ENCODE assay signal across 24 cellular contexts in the genomic region with DNA sequence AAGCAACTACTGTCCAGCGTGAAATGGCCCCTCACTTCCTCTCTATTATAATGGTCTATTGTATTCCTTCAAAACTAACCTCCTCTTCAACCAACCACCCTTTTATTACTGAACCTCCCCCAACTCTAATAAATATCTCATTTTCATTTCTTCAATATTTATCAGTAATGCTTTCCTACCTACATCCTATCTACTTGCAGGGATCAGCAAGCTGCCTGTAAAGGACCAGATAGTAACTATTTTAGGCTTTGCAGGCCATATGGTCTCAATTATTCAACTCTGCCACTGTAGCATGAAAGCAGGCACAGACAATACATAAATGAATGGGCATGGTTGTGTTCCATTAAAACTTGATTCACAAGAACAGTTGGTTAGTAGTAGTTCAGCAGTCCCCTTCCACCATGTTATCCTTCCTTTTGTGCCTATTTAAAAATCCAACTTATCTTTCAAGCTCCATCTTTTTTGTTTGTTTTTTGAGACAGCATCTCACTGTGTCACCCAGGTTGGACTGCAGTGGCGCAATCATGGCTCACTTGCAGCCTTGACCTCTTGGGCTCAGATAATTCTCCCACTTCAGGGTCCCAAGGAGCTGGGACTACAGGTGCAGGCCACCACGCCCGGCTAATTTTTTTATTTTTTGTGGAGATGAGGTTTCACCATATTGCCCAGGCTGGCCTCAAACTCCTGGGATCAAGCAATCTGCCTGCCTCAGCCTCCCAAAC. TPM values are rescaled to one million over a fixed set of nuclear protein-coding genes. Genes with fewer than 3 reads are reported as not detected.
DNase-seq lines count a peak whose midpoint lies in the region; ATAC-seq and TF ChIP-seq lines count a peak whose summit lies in the region.
"Had no signal": no experiment of that assay in that cellular context is flagged by ENCODE, and none has a peak within 500 bp of the region (broad histone marks: within the 10 kb centered on the region; RNA-seq: fewer than 3 reads in every experiment).

No MANE protein-coding gene starts in this region.

- no peaks in the 10 kb centered on the region for H3F3A ChIP-seq in PC-9 (ENCODE audit: insufficient read depth, low read depth)

- H3K4me3 Mint-ChIP-seq in activated naive CD8-positive, alpha-beta T cell treated with anti-CD3 and anti-CD28 coated beads for 36 hours = no peak overlapping the region
- no peak overlapping the region for H3K4me3 Mint-ChIP-seq in naive thymus-derived CD8-positive, alpha-beta T cell
- no peak overlapping the region for H3K4me3 Mint-ChIP-seq in chondrocyte (ENCODE audit: unreplicated experiment)
- H3K4me3 Mint-ChIP-seq: activated B cell treated with CpG ODN at 0.5 μM for 24 hours had no signal

- no peaks in the 10 kb centered on the region for H3K9me3 ChIP-seq in PC-9 (ENCODE audit: insufficient read depth, low read depth)
- H3K9me3 ChIP-seq: ascending aorta had no signal

- no peaks in the 10 kb centered on the region for H3K9me3 Mint-ChIP-seq in activated naive CD8-positive, alpha-beta T cell treated with anti-CD3 and anti-CD28 coated beads for 36 hours
- H3K9me3 Mint-ChIP-seq in naive thymus-derived CD8-positive, alpha-beta T cell = no peaks in the 10 kb centered on the region
- H3K9me3 Mint-ChIP-seq in chondrocyte (ENCODE audit: low read depth) = no peaks in the 10 kb centered on the region
- H3K9me3 Mint-ChIP-seq: activated B cell treated with CpG ODN at 0.5 μM for 24 hours had no signal

- no peak for ATAC-seq in naive thymus-derived CD8-positive, alpha-beta T cell
- ATAC-seq: Right ventricle myocardium inferior had no signal

- H3K4me1 ChIP-seq in PC-9 (replicated peaks; ENCODE audit: insufficient read depth) = no peaks in the 10 kb centered on the region

- peak overlapping the region; percentile 47 for H3K27ac Mint-ChIP-seq in activated naive CD8-positive, alpha-beta T cell treated with anti-CD3 and anti-CD28 coated beads for 36 hours
- peak overlapping the region in 8 of 10 donors; percentile 26 to 87 (median 59) for H3K27ac Mint-ChIP-seq in naive thymus-derived CD8-positive, alpha-beta T cell
- no peak overlapping the region for H3K27ac Mint-ChIP-seq in chondrocyte (ENCODE audit: unreplicated experiment)
- H3K27ac Mint-ChIP-seq: activated B cell treated with CpG ODN at 0.5 μM for 24 hours had no signal

- intact Hi-C loops in PC-9 (cut with micrococcal nuclease; ENCODE audit: unreplicated experiment) = no loop called here

- H3K4me2 ChIP-seq in PC-9 = no peak overlapping the region

- H4K20me1 ChIP-seq in PC-9 (ENCODE audit: insufficient read depth) = no peaks in the 10 kb centered on the region

- no peaks in the 10 kb centered on the region for H3K4me1 Mint-ChIP-seq in activated naive CD8-positive, alpha-beta T cell treated with anti-CD3 and anti-CD28 coated beads for 36 hours
- peaks cover 4 to 18% (median 7%) of the 10 kb centered on the region in 4 donors for H3K4me1 Mint-ChIP-seq in naive thymus-derived CD8-positive, alpha-beta T cell
- no peaks in the 10 kb centered on the region for H3K4me1 Mint-ChIP-seq in chondrocyte (ENCODE audit: low read depth)
- H3K4me1 Mint-ChIP-seq: activated B cell treated with CpG ODN at 0.5 μM for 24 hours had no signal

- H3K27ac ChIP-seq in PC-9 = no peak overlapping the region
- H3K27ac ChIP-seq: 22Rv1, ascending aorta had no signal

- H3K36me3 Mint-ChIP-seq in activated naive CD8-positive, alpha-beta T cell treated with anti-CD3 and anti-CD28 coated beads for 36 hours = peaks cover 20% of the 10 kb centered on the region
- peaks cover 7 to 47% (median 7%) of the 10 kb centered on the region in 3 donors for H3K36me3 Mint-ChIP-seq in naive thymus-derived CD8-positive, alpha-beta T cell
- peaks cover 12% of the 10 kb centered on the region for H3K36me3 Mint-ChIP-seq in chondrocyte (ENCODE audit: low read depth)

- no peaks in the 10 kb centered on the region for H3K27me3 ChIP-seq in PC-9 (ENCODE audit: insufficient read depth, low read depth)
- H3K27me3 ChIP-seq: ascending aorta had no signal

- H3K4me3 ChIP-seq in PC-9 = no peak overlapping the region
- H3K4me3 ChIP-seq: ascending aorta had no signal

- H3K36me3 ChIP-seq in PC-9 (ENCODE audit: low read depth) = peaks cover 12% of the 10 kb centered on the region; the same call in 1 of the 2 replicates

- no peaks in the 10 kb centered on the region for H3K27me3 Mint-ChIP-seq in activated naive CD8-positive, alpha-beta T cell treated with anti-CD3 and anti-CD28 coated beads for 36 hours
- no peaks in the 10 kb centered on the region for H3K27me3 Mint-ChIP-seq in naive thymus-derived CD8-positive, alpha-beta T cell
- no peaks in the 10 kb centered on the region for H3K27me3 Mint-ChIP-seq in chondrocyte (ENCODE audit: low read depth)
- H3K27me3 Mint-ChIP-seq: activated B cell treated with CpG ODN at 0.5 μM for 24 hours had no signal

- DNase-seq in NCI-H1694 treated with DMSO at 0.1 percent for 48 hours (lab: John Stamatoyannopoulos, UW) = peak; percentile 39
- no peak for DNase-seq in NCI-H1694 (lab: John Stamatoyannopoulos, UW)
- DNase-seq in EH (ENCODE audit: low read depth) = peak; percentile 52
- no peak for DNase-seq in activated naive CD8-positive, alpha-beta T cell treated with anti-CD3 and anti-CD28 coated beads for 36 hours
- no peak for DNase-seq in naive thymus-derived CD8-positive, alpha-beta T cell
- DNase-seq in PC-9 = no peak
- no peak for DNase-seq in chondrocyte (ENCODE audit: low spot score)
- DNase-seq in NK-92 (lab: John Stamatoyannopoulos, UW; ENCODE audit: unreplicated experiment) = no peak
- DNase-seq: activated B cell treated with CpG ODN at 0.5 μM for 24 hours; activated CD4-positive, alpha-beta T cell treated with anti-CD3 and anti-CD28 coated beads, Interleukin-2, amount 50 U/mL, for 48 hours; activated CD8-positive, alpha-beta memory T cell treated with anti-CD3 and anti-CD28 coated beads, Interleukin-2, amount 50 U/mL, for 48 hours; central memory CD4-positive, alpha-beta T cell; DND-41; H7; Kasumi-1; NCI-H2029; nucleus accumbens; OCI-M1; stimulated activated CD8-positive, alpha-beta memory T cell treated with anti-CD3 and anti-CD28 coated beads, Interleukin-4, amount 100 ng/mL, for 48 hours; substantia nigra; T1000 had no signal

- H3K9me2 ChIP-seq in PC-9 (ENCODE audit: insufficient read depth) = no peaks in the 10 kb centered on the region; the same call in 1 of the 2 replicates

- no peak overlapping the region for H2AFZ ChIP-seq in PC-9

- POLR2A ChIA-PET in naive thymus-derived CD8-positive, alpha-beta T cell (lab: Charles Lee) = no interaction called here
- POLR2A ChIA-PET in PC-9 (lab: Charles Lee; ENCODE audit: unreplicated experiment) = no interaction called here

- TF ChIP-seq CTCF in PC-9 (conservative IDR thresholded peaks at IDR 0.05) (no peak), chondrocyte (IDR thresholded peaks at IDR 0.05) (no peak)

- CTCF ChIA-PET in PC-9 (lab: Charles Lee) = interaction anchor here (0.6 kb wide), 2 partner anchors 311 kb away, joined by 3 to 14 read pairs; a partner anchor contains a TSS

- no peaks in the 10 kb centered on the region for H3K79me2 ChIP-seq in PC-9 (ENCODE audit: low read depth)

- BruUV-seq in PC-9 (replicated peaks; lab: Mats Ljungman, UMichigan) = no TSS peak

RNA-seq across cellular contexts. Expression of a gene that starts 45.8 kb away (rescaled TPM):
- not detected for total RNA-seq in activated naive CD8-positive, alpha-beta T cell treated with anti-CD3 and anti-CD28 coated beads for 36 hours
- not detected for total RNA-seq in naive thymus-derived CD8-positive, alpha-beta T cell
- polyA plus RNA-seq in naive thymus-derived CD8-positive, alpha-beta T cell = not detected
- total RNA-seq in PC-9 (2021) (not detected in 2 replicates), chondrocyte (1.7 to 3.6 TPM (median 2.0 TPM) in 3 replicates)

RNA-seq across cellular contexts. Expression of a gene that starts 49.8 kb away (rescaled TPM):
- total RNA-seq in activated naive CD8-positive, alpha-beta T cell treated with anti-CD3 and anti-CD28 coated beads for 36 hours = not detected
- not detected for total RNA-seq in naive thymus-derived CD8-positive, alpha-beta T cell
- polyA plus RNA-seq in naive thymus-derived CD8-positive, alpha-beta T cell = not detected
- total RNA-seq in PC-9 (2021) (not detected in 2 replicates), chondrocyte (0.72 to 1.8 TPM (median 1.1 TPM) in 3 replicates)

RNA-seq across cellular contexts. Expression of a gene that starts 58.9 kb away (rescaled TPM):
- under 1 TPM in 1 of 2 experiments, not detected in 1; 0.33 TPM for total RNA-seq in activated naive CD8-positive, alpha-beta T cell treated with anti-CD3 and anti-CD28 coated beads for 36 hours
- not detected for total RNA-seq in naive thymus-derived CD8-positive, alpha-beta T cell
- under 1 TPM in 2 of 3 donors, not detected in 1; 0.18 to 0.25 TPM for polyA plus RNA-seq in naive thymus-derived CD8-positive, alpha-beta T cell
- total RNA-seq in PC-9 (2021) = 0.50 and 0.53 TPM in 2 replicates
- total RNA-seq in chondrocyte = 68.9 to 91.8 TPM (median 90.8 TPM) in 3 replicates

Comparison
In these comparisons a context has a peak if more than half of its experiments do, and no peak if none do; other contexts are left out.
1. DNase-seq: peak in NCI-H1694 treated with DMSO at 0.1 percent for 48 hours (single experiment) and EH (single experiment); none in NCI-H1694 (single experiment), activated naive CD8-positive, alpha-beta T cell treated with anti-CD3 and anti-CD28 coated beads for 36 hours (single experiment), naive thymus-derived CD8-positive, alpha-beta T cell (0 of 10), PC-9 (0 of 2), chondrocyte (single experiment) and NK-92 (single experiment).
2. RNA of a gene that starts 58.9 kb away (total RNA-seq): 68.9 to 91.8 TPM in chondrocyte; 0.50 to 0.53 TPM in PC-9, 0.33 TPM in activated naive CD8-positive, alpha-beta T cell treated with anti-CD3 and anti-CD28 coated beads for 36 hours and not detected in naive thymus-derived CD8-positive, alpha-beta T cell; every median in the first group is over 10 times any median in the second.